ENCODE assay signal across 4 cellular contexts in genomic region chr4:178081931-178082330, GRCh38.
"Had no signal": no experiment of that assay in that cellular context is flagged by ENCODE, and none has a peak within 500 bp of the region (broad histone marks: within the 10 kb centered on the region; RNA-seq: fewer than 3 reads in every experiment).

No MANE protein-coding gene starts in this region.

- H3K4me3 ChIP-seq: GM23338, K562 had no signal

- DNase-seq: H9, IMR-90 had no signal

- H3K4me3 Mint-ChIP-seq: GM23338, H9 had no signal

- H3K9me3 Mint-ChIP-seq: H9 had no signal

- H3K27ac Mint-ChIP-seq: GM23338, H9 had no signal
